In the genomic region with DNA sequence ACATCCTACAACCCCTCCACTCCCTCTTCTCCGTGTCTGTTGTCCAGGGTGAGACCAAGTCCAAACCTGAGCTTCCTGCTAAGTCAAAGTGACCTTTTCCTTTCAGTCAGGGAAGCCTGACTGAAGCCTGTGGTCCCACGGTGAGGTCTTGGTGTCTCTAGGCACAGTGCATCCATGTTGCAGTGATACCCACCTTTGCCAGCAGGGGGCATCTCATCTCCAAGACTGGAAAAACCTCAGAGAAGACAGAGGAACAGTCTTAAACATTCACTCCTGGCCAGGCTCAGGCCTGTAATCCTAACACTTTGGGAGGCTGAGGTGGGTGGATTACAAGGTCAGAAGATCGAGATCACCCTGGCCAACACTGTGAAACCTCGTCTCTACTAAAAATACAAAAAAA, we compare ENCODE assay signal across 8 cellular contexts. TPM values are rescaled to one million over a fixed set of nuclear protein-coding genes. Genes with fewer than 3 reads are reported as not detected.
DNase-seq lines count a peak whose midpoint lies in the region; ATAC-seq, FAIRE-seq and TF ChIP-seq lines count a peak whose summit lies in the region.
"Not testable (repeated sequence)": the region's sequence is repeated elsewhere in the genome, so short reads cannot be mapped to it uniquely, and the experiment has no call there.
"Had no signal": no experiment of that assay in that cellular context is flagged by ENCODE, and none has a peak within 500 bp of the region (broad histone marks: within the 10 kb centered on the region; RNA-seq: fewer than 3 reads in every experiment).

No MANE protein-coding gene starts in this region.

- H3K27me3 ChIP-seq in GM06990 (replicated peaks; ENCODE audit: control insufficient read depth, insufficient read depth, low read length); GM12878 (replicated peaks in 1 of 2; ENCODE audit: control insufficient read depth in 2 of 2, insufficient read depth in 2 of 2, low read length in 1 of 2); pancreas: not testable (repeated sequence)

- RAD21 ChIA-PET in GM12878 (lab: Charles Lee; ENCODE audit: unreplicated experiment) = not testable (repeated sequence)

- not testable (repeated sequence) for H3K4me2 ChIP-seq in GM12878 (ENCODE audit: control insufficient read depth, insufficient read depth)

- intact Hi-C loops in GM12878 (cut with micrococcal nuclease; ENCODE audit: unreplicated experiment); left cardiac atrium (cut with DNase I); pancreas (cut with DNase I): not testable (repeated sequence)

- CTCF ChIA-PET in GM12878 (lab: Yijun Ruan, JAX) = interaction anchor here (0.6 to 0.7 kb wide), 2 partner anchors 21 to 692 kb away, joined by 3 read pairs; no protein-coding TSS in a partner anchor

- not testable (repeated sequence) for H4K20me1 ChIP-seq in GM12878 (ENCODE audit: control insufficient read depth, insufficient read depth)

- SMC1A ChIA-PET in GM12878 (lab: Charles Lee; ENCODE audit: uncharacterized antibody, unreplicated experiment) = interaction anchor here (0.6 kb wide), 1 partner anchor 721 kb away, joined by 3 read pairs; no protein-coding TSS in a partner anchor

- not testable (repeated sequence) for H3K9ac ChIP-seq in GM12878 (ENCODE audit: control insufficient read depth, insufficient read depth, low read length)

- POLR2A ChIA-PET in GM12878 (lab: Charles Lee) = not testable (repeated sequence)

- H3K4me1 ChIP-seq in GM12878 (ENCODE audit: control insufficient read depth, insufficient read depth, low read length); pancreas: not testable (repeated sequence)

- not testable (repeated sequence) for H3K4me3 ChIP-seq in GM06990 (replicated peaks; ENCODE audit: low read depth, low read length); GM12878; pancreas

- TF ChIP-seq CTCF in GM06990 (IDR thresholded peaks at IDR 0.05; ENCODE audit: insufficient read depth, low read length, poor library complexity, severe bottlenecking) (peak; percentile 70), GM12878 (IDR thresholded peaks at IDR 0.05 in 2 of 3, conservative IDR thresholded peaks at IDR 0.05 in 1 of 3; ENCODE audit: control insufficient read depth in 2 of 3, extremely low read depth in 1 of 3, insufficient read depth in 1 of 3, low read depth in 3 of 3, low read length in 3 of 3) (peak; percentile 43 to 60 (median 60)), pancreas (IDR thresholded peaks at IDR 0.05) (peak; percentile 31 to 55 (median 42))

- peak; percentile 49 for FAIRE-seq in GM12878 (lab: Jason Lieb, UNC)
- FAIRE-seq in pancreas (lab: Jason Lieb, UNC) = not testable (repeated sequence)

- H3K27ac ChIP-seq in GM12878 (ENCODE audit: control insufficient read depth, insufficient read depth); pancreas: not testable (repeated sequence)

- not testable (repeated sequence) for BruUV-seq in GM12878 (replicated peaks; lab: Mats Ljungman, UMichigan)

- not testable (repeated sequence) for H2AFZ ChIP-seq in GM12878 (ENCODE audit: control insufficient read depth, low read depth, low read length)

- not testable (repeated sequence) for H3K36me3 ChIP-seq in GM06990 (ENCODE audit: control insufficient read depth, insufficient read depth, low read length); GM12878 (ENCODE audit: control insufficient read depth in 2 of 2, insufficient read depth in 2 of 2, low read length in 1 of 2); pancreas

- WGBS in GM12878 (ENCODE audit: insufficient coverage, insufficient replicate concordance, low lambda C conversion rate, missing lambda C conversion rate) = 3% methylated on average over 4 of the region's 4 CpGs
- 6 to 18% methylated on average over 4 of the region's 4 CpGs for WGBS in pancreas, 2 donors

- not testable (repeated sequence) for H3K79me2 ChIP-seq in GM12878 (ENCODE audit: control insufficient read depth, insufficient read depth, low read length)

- H3K9me3 ChIP-seq in GM12878 (replicated peaks; ENCODE audit: control insufficient read depth, insufficient read depth, low read length); pancreas: not testable (repeated sequence)

- DNase-seq in GM06990 (ENCODE audit: extremely low read depth, insufficient read length) = not testable (repeated sequence)
- DNase-seq in NCI-H446 (lab: John Stamatoyannopoulos, UW) = peak; percentile 1 to 41
- DNase-seq in activated CD4-positive, alpha-beta T cell treated with anti-CD3 and anti-CD28 coated beads for 24 hours (ENCODE audit: low read depth in 2 of 2) = peak; percentile 33 to 43
- peak; percentile 1 for DNase-seq in GM12878 (ENCODE audit: low read depth, low spot score)
- DNase-seq in left cardiac atrium = peak; percentile 26
- DNase-seq in pancreas = peak in 5 of 6 donors; percentile 3 to 77 (median 49)

- not testable (repeated sequence) for TF ChIP-seq POLR2A in GM12878 (IDR thresholded peaks at IDR 0.05; ENCODE audit: low read depth, low read length)

- peak; percentile 46 for TF ChIP-seq RAD21 in GM12878 (IDR thresholded peaks at IDR 0.05; ENCODE audit: insufficient read depth, low read depth, low read length)

- ATAC-seq in HG02852 (IDR thresholded peaks at IDR 0.05; ENCODE audit: unreplicated experiment) (peak; percentile 77), GM12878 (peak; percentile 85), pancreas (peak in 3 of 4 donors; percentile 70 to 73 (median 71))
- ATAC-seq in left cardiac atrium = not testable (repeated sequence)

- in situ Hi-C loops in GM12878 (cut with MboI) = loop anchor here (25.0 kb wide), 1 partner anchor 642 kb away; no protein-coding TSS in a partner anchor

- not testable (repeated sequence) for TF ChIP-seq EP300 in GM12878 (IDR thresholded peaks at IDR 0.05; ENCODE audit: borderline replicate concordance in 1 of 2, control insufficient read depth in 1 of 2, low read depth in 2 of 2, low read length in 2 of 2)

TF ChIP-seq in GM12878, 131 proteins besides CTCF, POLR2A, EP300 and RAD21:
- peak; percentile 58; the same call in 1 of the 2 replicates for TF ChIP-seq YY1 (IDR thresholded peaks at IDR 0.05; ENCODE audit: low read depth, low read length)

RNA-seq across cellular contexts. Expression of a gene that starts 23.4 kb away (rescaled TPM):
- total RNA-seq in GM12878 (2013; cell fraction: nucleolus; rRNA removed) = not detected in 2 replicates
- total RNA-seq in GM12878 (2014; rRNA removed) (not detected in 2 replicates), GM12878 (2014; rRNA removed; fragmentation: Illumina TruSeq; extraction: Trizol) (not detected in 2 replicates), GM12878 (2021) (not detected in 2 replicates), left cardiac atrium (not detected), pancreas (not detected)
- not detected for polyA plus RNA-seq in GM12878 (2011; ENCODE audit: low read depth)
- polyA plus RNA-seq in GM12878 (2011; rRNA removed) (not detected in 2 replicates), GM12878 (2014; fragmentation: Illumina TruSeq; extraction: Trizol) (not detected in 2 replicates), GM12878 (2014; fragmentation: Nextera tagmentation; extraction: Ambion mirVana) (not detected), GM12878 (2014; rRNA removed) (not detected in 2 replicates), GM12878 (2016; fragmentation: Nextera tagmentation; extraction: Ambion mirVana) (not detected), pancreas (under 1 TPM; 0.38 to 0.59 TPM)
- not detected in 2 replicates for polyA plus RNA-seq in GM12878 (2011; cell fraction: cytosol; rRNA removed)
- polyA plus RNA-seq in GM12878 (2011; cell fraction: nucleus; rRNA removed) = not detected in 2 replicates
- not detected in 2 replicates for polyA plus RNA-seq in GM12878 (2012)
- not detected in 2 replicates for polyA minus RNA-seq in GM12878 (2011; rRNA and poly(A)+ RNA removed)
- polyA minus RNA-seq in GM12878 (2011; cell fraction: cytosol; rRNA and poly(A)+ RNA removed) = not detected in 2 replicates
- not detected in 2 replicates for polyA minus RNA-seq in GM12878 (2011; cell fraction: nucleus; rRNA and poly(A)+ RNA removed)
- total RNA-seq: activated CD8-positive, alpha-beta memory T cell treated with anti-CD3 and anti-CD28 coated beads for 36 hours had no signal
